7 cellular contexts compared by ENCODE assay signal in the genomic region with DNA sequence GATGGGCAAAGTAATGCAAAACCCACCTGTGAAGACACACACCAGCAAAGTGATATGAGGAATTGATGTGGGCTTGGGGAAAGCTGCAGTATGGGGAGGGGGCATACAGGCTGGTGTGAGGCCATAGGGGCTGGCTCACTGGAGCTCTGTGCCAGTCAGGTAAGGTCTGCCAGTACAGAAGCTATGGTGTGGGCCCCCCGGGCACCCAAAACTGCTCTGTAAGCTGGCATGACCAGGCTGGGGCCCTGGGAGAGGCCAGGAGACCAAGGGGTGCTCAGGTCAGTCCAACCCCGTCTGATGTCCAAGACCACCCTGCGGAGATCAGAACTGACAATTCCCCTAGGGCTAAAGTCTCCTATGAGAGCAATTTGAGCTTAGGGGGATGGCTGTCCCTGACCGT.
"Had no signal": no experiment of that assay in that cellular context is flagged by ENCODE, and none has a peak within 500 bp of the region (broad histone marks: within the 10 kb centered on the region; RNA-seq: fewer than 3 reads in every experiment).

No MANE protein-coding gene starts in this region.

- H3K4me3 Mint-ChIP-seq: GM23338, HFFc6, IgD-negative memory B cell had no signal

- H3K4me1 ChIP-seq: HAP-1 had no signal

- H3K36me3 Mint-ChIP-seq: IgD-negative memory B cell had no signal

- DNase-seq: HFFc6 had no signal

- H3K9me3 ChIP-seq: HAP-1 had no signal

- H3K4me1 Mint-ChIP-seq: GM23338, IgD-negative memory B cell had no signal

- H3K27ac Mint-ChIP-seq: GM23338, HFFc6 had no signal

- H3K27ac ChIP-seq: HL-60 had no signal

- ATAC-seq: GM23338, HCT116, HepG2 had no signal

- H3K4me3 ChIP-seq: GM23338, HAP-1 had no signal

- H3K36me3 ChIP-seq: HAP-1 had no signal
